Comparison of ENCODE assay signal across 21 cellular contexts in the genomic region with DNA sequence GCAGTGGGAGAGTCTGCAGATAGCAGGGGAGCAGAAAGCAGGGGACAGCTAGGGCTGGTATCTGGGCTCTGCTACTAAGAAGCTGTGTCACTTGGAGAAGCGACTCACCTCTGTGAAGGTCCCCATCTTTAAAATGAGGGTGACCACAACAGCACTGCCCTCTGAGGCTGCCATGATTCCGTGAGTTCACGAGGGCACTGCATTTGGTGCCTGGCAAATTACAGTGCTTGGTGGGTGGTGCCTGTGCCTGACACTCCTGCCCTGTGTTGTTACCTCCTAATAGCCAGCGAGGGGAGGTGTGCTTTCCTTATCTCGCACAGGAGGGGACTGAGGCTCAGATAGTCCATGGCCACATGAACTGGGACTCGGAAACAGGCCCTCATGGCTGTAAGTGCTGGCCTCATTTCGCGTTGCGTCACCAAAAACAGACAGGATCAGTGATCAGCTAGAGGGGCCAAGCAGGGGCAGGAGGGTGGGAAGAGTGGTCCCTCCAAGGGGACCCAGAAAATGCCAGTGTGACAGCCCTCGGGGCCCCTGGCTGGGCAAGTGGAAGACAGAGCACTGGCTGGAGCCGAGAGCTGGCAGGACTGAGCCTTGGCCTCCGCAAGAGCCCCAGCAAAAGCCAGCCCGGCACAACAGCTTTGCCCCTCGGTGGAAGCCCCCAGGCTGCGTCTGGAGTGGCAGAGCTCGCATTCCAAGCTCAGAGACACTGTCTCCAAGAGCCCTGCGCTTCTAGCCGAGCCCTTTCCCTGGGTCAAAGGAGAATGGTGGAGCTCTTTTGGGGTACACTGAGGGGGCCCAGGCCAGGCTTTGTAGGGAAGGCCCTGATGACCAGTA. TPM values are rescaled to one million over a fixed set of nuclear protein-coding genes. Genes with fewer than 3 reads are reported as not detected.
DNase-seq lines count a peak whose midpoint lies in the region; ATAC-seq, FAIRE-seq and TF ChIP-seq lines count a peak whose summit lies in the region.
"Had no signal": no experiment of that assay in that cellular context is flagged by ENCODE, and none has a peak within 500 bp of the region (broad histone marks: within the 10 kb centered on the region; RNA-seq: fewer than 3 reads in every experiment).

No MANE protein-coding gene starts in this region.

- ATAC-seq in HepG2 (peak; percentile 13), GM18517 (IDR thresholded peaks at IDR 0.05; ENCODE audit: unreplicated experiment) (no peak), HG03469 (IDR thresholded peaks at IDR 0.05; ENCODE audit: unreplicated experiment) (no peak), GM21360 (IDR thresholded peaks at IDR 0.05; ENCODE audit: unreplicated experiment) (no peak)
- peak; percentile 19 for ATAC-seq in stimulated activated memory B cell treated with anti-CD40 and anti-IgM and Interleukin-4, amounts not matched to agents 10 μg/mL and 1 μg/mL and 100 μg/mL, for 72 hours
- ATAC-seq: activated naive CD8-positive, alpha-beta T cell treated with anti-CD3 and anti-CD28 coated beads, Interleukin-2, amount 50 U/mL, for 24 hours; stimulated activated naive B cell treated with anti-CD40 and anti-IgM and Interleukin-4, amounts not matched to agents 10 μg/mL and 1 μg/mL and 100 μg/mL, for 72 hours had no signal

- H3K9me3 Mint-ChIP-seq in stimulated activated memory B cell treated with anti-CD40 and anti-IgM and Interleukin-4, amounts not matched to agents 10 μg/mL and 1 μg/mL and 100 μg/mL, for 72 hours: no peaks in the 10 kb centered on the region
- H3K9me3 Mint-ChIP-seq: activated CD4-positive, alpha-beta T cell treated with anti-CD3 and anti-CD28 coated beads, Interleukin-2, amount 10 ng/mL, durations not matched to agents 24 days and 14 days; activated naive CD8-positive, alpha-beta T cell treated with anti-CD3 and anti-CD28 coated beads, Interleukin-2, amount 50 U/mL, for 24 hours; activated T-helper 2 cell treated with anti-CD3 and anti-CD28 coated beads, Interferon-gamma antibody, Interleukin-2, Interleukin-4, amounts not matched to agents 10 μg/mL and 5 μg/mL and 100 μg/mL, durations not matched to agents 14 hours and 24 hours and 36 hours; dendritic cell treated with granulocyte-macrophage colony-stimulating factor and Interleukin-4, amounts not matched to agents 40 ng/mL and 50 ng/mL, for 4 days; HFFc6; stimulated activated naive B cell treated with anti-CD40 and anti-IgM and Interleukin-4, amounts not matched to agents 10 μg/mL and 1 μg/mL and 100 μg/mL, for 72 hours had no signal

- CTCF ChIA-PET in HepG2 (lab: Yijun Ruan, JAX; ENCODE audit: low intra/inter-chr PET ratio, low total read pairs): no interaction called here

- H3K4me3 Mint-ChIP-seq in stimulated activated memory B cell treated with anti-CD40 and anti-IgM and Interleukin-4, amounts not matched to agents 10 μg/mL and 1 μg/mL and 100 μg/mL, for 72 hours: no peak overlapping the region
- H3K4me3 Mint-ChIP-seq: activated CD4-positive, alpha-beta T cell treated with anti-CD3 and anti-CD28 coated beads, Interleukin-2, amount 10 ng/mL, durations not matched to agents 24 days and 14 days; activated naive CD8-positive, alpha-beta T cell treated with anti-CD3 and anti-CD28 coated beads, Interleukin-2, amount 50 U/mL, for 24 hours; dendritic cell treated with granulocyte-macrophage colony-stimulating factor and Interleukin-4, amounts not matched to agents 40 ng/mL and 50 ng/mL, for 4 days; stimulated activated naive B cell treated with anti-CD40 and anti-IgM and Interleukin-4, amounts not matched to agents 10 μg/mL and 1 μg/mL and 100 μg/mL, for 72 hours had no signal

- H3K9me3 ChIP-seq in adipocyte (ENCODE audit: control insufficient read depth, low read length) (no peaks in the 10 kb centered on the region), HepG2 (ENCODE audit: low read length) (no peaks in the 10 kb centered on the region), Karpas-422 (ENCODE audit: low read length) (no peaks in the 10 kb centered on the region)
- H3K9me3 ChIP-seq: neutrophil had no signal

- no peak for TF ChIP-seq CTCF in HepG2 (CRISPR knock-in tag; IDR thresholded peaks at IDR 0.05)

- no peak overlapping the region for H3K27ac Mint-ChIP-seq in stimulated activated memory B cell treated with anti-CD40 and anti-IgM and Interleukin-4, amounts not matched to agents 10 μg/mL and 1 μg/mL and 100 μg/mL, for 72 hours
- H3K27ac Mint-ChIP-seq: activated CD4-positive, alpha-beta T cell treated with anti-CD3 and anti-CD28 coated beads, Interleukin-2, amount 10 ng/mL, durations not matched to agents 24 days and 14 days; activated naive CD8-positive, alpha-beta T cell treated with anti-CD3 and anti-CD28 coated beads, Interleukin-2, amount 50 U/mL, for 24 hours; activated T-helper 2 cell treated with anti-CD3 and anti-CD28 coated beads, Interferon-gamma antibody, Interleukin-2, Interleukin-4, amounts not matched to agents 10 μg/mL and 5 μg/mL and 100 μg/mL, durations not matched to agents 14 hours and 24 hours and 36 hours; dendritic cell treated with granulocyte-macrophage colony-stimulating factor and Interleukin-4, amounts not matched to agents 40 ng/mL and 50 ng/mL, for 4 days; HFFc6; stimulated activated naive B cell treated with anti-CD40 and anti-IgM and Interleukin-4, amounts not matched to agents 10 μg/mL and 1 μg/mL and 100 μg/mL, for 72 hours had no signal

- WGBS in HepG2 (ENCODE audit: low lambda C conversion rate): 43% methylated on average over 6 of the region's 18 CpGs

- peak overlapping the region; percentile 44 for H3K9ac ChIP-seq in adipocyte (ENCODE audit: low read length)
- peak overlapping the region; percentile 35; the same call in 1 of the 2 replicates for H3K9ac ChIP-seq in HepG2 (ENCODE audit: insufficient read depth, low read depth, low read length)
- H3K9ac ChIP-seq in Karpas-422 (ENCODE audit: low read length): no peak overlapping the region

- H3K27me3 ChIP-seq in adipocyte (replicated peaks; ENCODE audit: control insufficient read depth, insufficient read depth, low read length) (peaks cover 14% of the 10 kb centered on the region), HepG2 (ENCODE audit: control insufficient read depth in 1 of 2, insufficient read depth in 2 of 2, low read length in 2 of 2) (0 out of 5 replicates have a peak, but pooled peaks cover 0 to 2% of the 10 kb centered on the region in 2 experiments), Karpas-422 (ENCODE audit: low read length) (no peaks in the 10 kb centered on the region)

- H3K79me2 ChIP-seq in HepG2 (ENCODE audit: insufficient read depth, low read length) (no peaks in the 10 kb centered on the region), Karpas-422 (ENCODE audit: low read length) (no peaks in the 10 kb centered on the region)

- no peak for FAIRE-seq in HepG2 (lab: Jason Lieb, UNC)
- FAIRE-seq: bronchial epithelial cell, frontal cortex had no signal

- peak overlapping the region; percentile 81 for H3K27ac ChIP-seq in HepG2 (ENCODE audit: extremely low read length, insufficient read depth, low read length)
- no peak overlapping the region for H3K27ac ChIP-seq in Karpas-422 (ENCODE audit: low read length)
- H3K27ac ChIP-seq: neutrophil had no signal

- no TSS peak for BruUV-seq in HepG2 (replicated peaks; lab: Mats Ljungman, UMichigan)

- DNase-seq in ELF-1 (ENCODE audit: low read depth, low spot score) (peak; percentile 70), adipocyte (ENCODE audit: low read depth) (no peak), HepG2 (ENCODE audit: low spot score) (peak; percentile 24), Karpas-422 (no peak)
- DNase-seq: ACHN; activated CD4-positive, alpha-beta T cell treated with anti-CD3 and anti-CD28 coated beads, Interleukin-2, amount 10 ng/mL, durations not matched to agents 24 days and 14 days; activated naive CD8-positive, alpha-beta T cell treated with anti-CD3 and anti-CD28 coated beads, Interleukin-2, amount 50 U/mL, for 24 hours; DMS53; HFFc6; NCI-H1105 treated with DMSO at 0.1 percent for 48 hours; NCI-H510A; stimulated activated naive B cell treated with anti-CD40 and anti-IgM and Interleukin-4, amounts not matched to agents 10 μg/mL and 1 μg/mL and 100 μg/mL, for 72 hours had no signal

- no peaks in the 10 kb centered on the region for H4K20me1 ChIP-seq in HepG2 (ENCODE audit: insufficient read depth, low read length)
- H4K20me1 ChIP-seq in Karpas-422 (ENCODE audit: insufficient read depth, low read depth, low read length): no peaks in the 10 kb centered on the region

- no peaks in the 10 kb centered on the region for H3K9me2 ChIP-seq in Karpas-422 (replicated peaks; ENCODE audit: insufficient read depth, low read length)

- H3K4me3 ChIP-seq in adipocyte (ENCODE audit: low read length): no peak overlapping the region
- H3K4me3 ChIP-seq in HepG2 (replicated peaks in 1 of 3; ENCODE audit: insufficient read depth in 1 of 3, low read depth in 2 of 3, low read length in 3 of 3): peak overlapping the region in 2 of 3 experiments; percentile 15 to 53; a peak in 3 of 6 replicates
- no peak overlapping the region for H3K4me3 ChIP-seq in Karpas-422 (ENCODE audit: low read length)

- intact Hi-C loops in HepG2 (cut with micrococcal nuclease; ENCODE audit: unreplicated experiment): no loop called here

- H3K36me3 ChIP-seq in adipocyte (ENCODE audit: control insufficient read depth, insufficient read depth, low read length, severe bottlenecking): no peaks in the 10 kb centered on the region
- H3K36me3 ChIP-seq in HepG2 (replicated peaks in 1 of 2; ENCODE audit: control insufficient read depth in 1 of 2, insufficient read depth in 2 of 2, low read length in 2 of 2): no peaks in the 10 kb centered on the region
- H3K36me3 ChIP-seq in Karpas-422 (ENCODE audit: insufficient read depth, low read length): no peaks in the 10 kb centered on the region
- H3K36me3 ChIP-seq: neutrophil had no signal

- TF ChIP-seq EP300 in HepG2 (IDR thresholded peaks at IDR 0.05; ENCODE audit: low read depth in 2 of 2, low read length in 2 of 2) (no peak), HepG2 (CRISPR knock-in tag; IDR thresholded peaks at IDR 0.05; ENCODE audit: borderline replicate concordance) (no peak)

- H3K4me2 ChIP-seq in HepG2 (ENCODE audit: low read depth, low read length) (peak overlapping the region; percentile 79), Karpas-422 (ENCODE audit: low read depth, low read length, poor library complexity, severe bottlenecking) (no peak overlapping the region)

- TF ChIP-seq POLR2A in HepG2 (IDR thresholded peaks at IDR 0.05; ENCODE audit: insufficient read depth in 1 of 2, low read depth in 2 of 2, low read length in 2 of 2): 0 out of 4 replicates have a peak, but pooled peaks of 1 of the 2 experiments have one; percentile 42

- H3K27me3 Mint-ChIP-seq in stimulated activated memory B cell treated with anti-CD40 and anti-IgM and Interleukin-4, amounts not matched to agents 10 μg/mL and 1 μg/mL and 100 μg/mL, for 72 hours: peaks cover 24% of the 10 kb centered on the region
- H3K27me3 Mint-ChIP-seq: activated naive CD8-positive, alpha-beta T cell treated with anti-CD3 and anti-CD28 coated beads, Interleukin-2, amount 50 U/mL, for 24 hours had no signal

- in situ Hi-C loops in HepG2 (cut with HindIII; ENCODE audit: extremely low pct_ligation_motif_present, low pct_unique_long_range_greater_than_20kb): no loop called here

- no peak for TF ChIP-seq RAD21 in HepG2 (CRISPR knock-in tag; IDR thresholded peaks at IDR 0.05)

- H3K4me1 Mint-ChIP-seq in stimulated activated memory B cell treated with anti-CD40 and anti-IgM and Interleukin-4, amounts not matched to agents 10 μg/mL and 1 μg/mL and 100 μg/mL, for 72 hours: peaks cover 6% of the 10 kb centered on the region
- H3K4me1 Mint-ChIP-seq: activated CD4-positive, alpha-beta T cell treated with anti-CD3 and anti-CD28 coated beads, Interleukin-2, amount 10 ng/mL, durations not matched to agents 24 days and 14 days; activated naive CD8-positive, alpha-beta T cell treated with anti-CD3 and anti-CD28 coated beads, Interleukin-2, amount 50 U/mL, for 24 hours; stimulated activated naive B cell treated with anti-CD40 and anti-IgM and Interleukin-4, amounts not matched to agents 10 μg/mL and 1 μg/mL and 100 μg/mL, for 72 hours had no signal

- peaks cover 4% of the 10 kb centered on the region for H3K36me3 Mint-ChIP-seq in stimulated activated memory B cell treated with anti-CD40 and anti-IgM and Interleukin-4, amounts not matched to agents 10 μg/mL and 1 μg/mL and 100 μg/mL, for 72 hours

- no peak overlapping the region for H2AFZ ChIP-seq in HepG2 (ENCODE audit: low read length)
- no peak overlapping the region for H2AFZ ChIP-seq in Karpas-422 (ENCODE audit: low read length)

- H3K4me1 ChIP-seq in adipocyte (ENCODE audit: control insufficient read depth, insufficient read depth, low read length) (peaks cover 27% of the 10 kb centered on the region), HepG2 (ENCODE audit: insufficient read depth, low read length) (peaks cover 89% of the 10 kb centered on the region), Karpas-422 (ENCODE audit: low read length) (peaks cover 19% of the 10 kb centered on the region)

- POLR2A ChIA-PET in HepG2 (lab: Yijun Ruan, JAX): interaction anchor here (0.9 to 4.7 kb wide), 4 partner anchors 15 to 107 kb away, joined by 3 to 49 read pairs (median 4); partner anchors contain the start of gene BNIP3

RNA-seq across cellular contexts. Expression of gene BNIP3, which starts 17.3 kb away (rescaled TPM):
- total RNA-seq in HepG2 (2016; rRNA removed; fragmentation: Illumina TruSeq; extraction: Trizol): 73.7 and 86.7 TPM in 2 replicates
- 57.4 and 60.2 TPM in 2 replicates for total RNA-seq in HepG2 (2016; cell fraction: cytosol; rRNA removed; fragmentation: Illumina TruSeq; extraction: Trizol; ENCODE audit: low read depth)
- total RNA-seq in HepG2 (2016; cell fraction: insoluble cytoplasmic fraction; rRNA removed; fragmentation: Illumina TruSeq; extraction: Trizol): 71.8 and 94.2 TPM in 2 replicates
- total RNA-seq in HepG2 (2016; cell fraction: membrane; rRNA removed; fragmentation: Illumina TruSeq; extraction: Trizol): 64.9 and 67.4 TPM in 2 replicates
- 26.3 and 33.7 TPM in 2 replicates for total RNA-seq in HepG2 (2016; cell fraction: nucleus; rRNA removed; fragmentation: Illumina TruSeq; extraction: Trizol)
- 170 and 223 TPM in 2 replicates for polyA plus RNA-seq in HepG2 (2011; rRNA removed)
- 338 and 339 TPM in 2 replicates for polyA plus RNA-seq in HepG2 (2011; cell fraction: cytosol; rRNA removed)
- polyA plus RNA-seq in HepG2 (2011; cell fraction: nucleus; rRNA removed): 163 and 165 TPM in 2 replicates
- 188 and 302 TPM in 2 replicates for polyA plus RNA-seq in HepG2 (2012)
- 70.8 and 79.0 TPM in 2 replicates for polyA plus RNA-seq in HepG2 (2016; cell fraction: cytosol; fragmentation: Illumina TruSeq; extraction: Trizol; ENCODE audit: low read depth)
- 107 and 108 TPM in 2 replicates for polyA plus RNA-seq in HepG2 (2016; cell fraction: insoluble cytoplasmic fraction; fragmentation: Illumina TruSeq; extraction: Trizol; ENCODE audit: low read depth)
- polyA plus RNA-seq in HepG2 (2016; cell fraction: membrane; fragmentation: Illumina TruSeq; extraction: Trizol; ENCODE audit: low read depth): 59.2 and 59.3 TPM in 2 replicates
- 56.7 and 59.3 TPM in 2 replicates for polyA plus RNA-seq in HepG2 (2016; cell fraction: nucleus; fragmentation: Illumina TruSeq; extraction: Trizol; ENCODE audit: insufficient read depth, low read depth)
- 13.5 and 140 TPM in 2 replicates for polyA minus RNA-seq in HepG2 (2011; rRNA and poly(A)+ RNA removed; ENCODE audit: low replicate concordance)
- polyA minus RNA-seq in HepG2 (2011; cell fraction: cytosol; rRNA and poly(A)+ RNA removed): 117 and 136 TPM in 2 replicates
- polyA minus RNA-seq in HepG2 (2011; cell fraction: nucleus; rRNA and poly(A)+ RNA removed): 54.7 and 62.3 TPM in 2 replicates
- total RNA-seq in Karpas-422 (2014; rRNA removed; shearing (Covaris generic); ENCODE audit: low replicate concordance): not detected in 2 replicates

Comparison
In these comparisons a context has a peak if more than half of its experiments do, and no peak if none do; other contexts are left out.
1. DNase-seq: peak in ELF-1 (single experiment) and HepG2 (single experiment); none in adipocyte (single experiment) and Karpas-422 (single experiment).
2. H3K4me3 ChIP-seq: peak in HepG2 (2 of 3); none in adipocyte (single experiment) and Karpas-422 (single experiment).
3. ATAC-seq: peak in HepG2 (single experiment) and stimulated activated memory B cell treated with anti-CD40 and anti-IgM and Interleukin-4, amounts not matched to agents 10 μg/mL and 1 μg/mL and 100 μg/mL, for 72 hours (single experiment); none in GM18517 (single experiment), HG03469 (single experiment) and GM21360 (single experiment).
4. RNA of gene BNIP3, which starts 17.3 kb away (total RNA-seq): 26.3 to 94.2 TPM in HepG2; not detected in Karpas-422; every median in the first group is over 10 times any median in the second.